Comparison of ENCODE assay signal across 32 cellular contexts in genomic region chr6:105568121-105568520, GRCh38.
"Had no signal": no experiment of that assay in that cellular context is flagged by ENCODE, and none has a peak within 500 bp of the region (broad histone marks: within the 10 kb centered on the region; RNA-seq: fewer than 3 reads in every experiment).

No MANE protein-coding gene starts in this region.

- H3K27ac ChIP-seq: adrenal gland, ascending aorta, brain microvascular endothelial cell, epithelial cell of prostate, esophagus squamous epithelium had no signal

- H3K27me3 ChIP-seq: ascending aorta, brain microvascular endothelial cell, esophagus squamous epithelium had no signal

- H3K27me3 Mint-ChIP-seq: central memory CD8-positive, alpha-beta T cell; effector memory CD8-positive, alpha-beta T cell had no signal

- H3K4me1 Mint-ChIP-seq: activated CD4-positive, alpha-beta T cell treated with anti-CD3 and anti-CD28 coated beads, Interleukin-2, amount 10 ng/mL, durations not matched to agents 7 days and 5 days; activated naive CD4-positive, alpha-beta T cell treated with anti-CD3 and anti-CD28 coated beads, Interleukin-2, amount 50 U/mL, for 24 hours; activated naive CD8-positive, alpha-beta T cell treated with anti-CD3 and anti-CD28 coated beads, Interleukin-2, amount 50 U/mL, for 24 hours; central memory CD8-positive, alpha-beta T cell had no signal

- H3K4me3 Mint-ChIP-seq: activated CD4-positive, alpha-beta memory T cell treated with anti-CD3 and anti-CD28 coated beads, Interleukin-2, amount 10 ng/mL, durations not matched to agents 7 days and 5 days; activated CD4-positive, alpha-beta T cell treated with anti-CD3 and anti-CD28 coated beads, Interleukin-2, amount 10 ng/mL, durations not matched to agents 7 days and 5 days; activated naive CD4-positive, alpha-beta T cell treated with anti-CD3 and anti-CD28 coated beads for 36 hours; activated naive CD4-positive, alpha-beta T cell treated with anti-CD3 and anti-CD28 coated beads, Interleukin-2, amount 50 U/mL, for 24 hours; activated naive CD8-positive, alpha-beta T cell treated with anti-CD3 and anti-CD28 coated beads for 36 hours; activated naive CD8-positive, alpha-beta T cell treated with anti-CD3 and anti-CD28 coated beads, Interleukin-2, amount 50 U/mL, for 24 hours; activated T-cell treated with anti-CD3 and anti-CD28 coated beads, Interleukin-2, amount 50 U/mL, for 24 hours; activated T-cell treated with anti-CD3 and anti-CD28 coated beads, Interleukin-2, amount 50 U/mL, for 72 hours; central memory CD8-positive, alpha-beta T cell; effector memory CD8-positive, alpha-beta T cell; WTC11 had no signal

- FAIRE-seq: bronchial epithelial cell, colon, endometrium, endothelial cell of umbilical vein, frontal cortex had no signal

- H3K9me3 Mint-ChIP-seq: activated naive CD4-positive, alpha-beta T cell treated with anti-CD3 and anti-CD28 coated beads for 36 hours; activated naive CD4-positive, alpha-beta T cell treated with anti-CD3 and anti-CD28 coated beads, Interleukin-2, amount 50 U/mL, for 24 hours; activated naive CD8-positive, alpha-beta T cell treated with anti-CD3 and anti-CD28 coated beads for 36 hours; activated T-cell treated with anti-CD3 and anti-CD28 coated beads, Interleukin-2, amount 50 U/mL, for 24 hours; activated T-cell treated with anti-CD3 and anti-CD28 coated beads, Interleukin-2, amount 50 U/mL, for 72 hours; central memory CD8-positive, alpha-beta T cell; effector memory CD8-positive, alpha-beta T cell had no signal

- H3K9me3 ChIP-seq: adrenal gland, ascending aorta, esophagus squamous epithelium had no signal

- H3K4me3 ChIP-seq: adrenal gland, ascending aorta, esophagus squamous epithelium had no signal

- H3K36me3 Mint-ChIP-seq: activated naive CD4-positive, alpha-beta T cell treated with anti-CD3 and anti-CD28 coated beads, Interleukin-2, amount 50 U/mL, for 24 hours; activated naive CD8-positive, alpha-beta T cell treated with anti-CD3 and anti-CD28 coated beads for 36 hours had no signal

- H3K4me1 ChIP-seq: ascending aorta, esophagus squamous epithelium had no signal

- H3K36me3 ChIP-seq: adrenal gland, ascending aorta, brain microvascular endothelial cell, esophagus squamous epithelium had no signal

- DNase-seq: activated CD4-positive, alpha-beta memory T cell treated with anti-CD3 and anti-CD28 coated beads, Interleukin-2, amount 10 ng/mL, durations not matched to agents 7 days and 5 days; activated CD4-positive, alpha-beta T cell treated with anti-CD3 and anti-CD28 coated beads for 1 hour; activated CD4-positive, alpha-beta T cell treated with anti-CD3 and anti-CD28 coated beads for 4 hours; activated CD4-positive, alpha-beta T cell treated with anti-CD3 and anti-CD28 coated beads, Interleukin-2, amount 10 ng/mL, durations not matched to agents 7 days and 5 days; activated CD4-positive, alpha-beta T cell treated with anti-CD3 and anti-CD28 coated beads, Interleukin-2, amount 50 U/mL, for 4 hours; activated CD8-positive, alpha-beta memory T cell treated with anti-CD3 and anti-CD28 coated beads, Interleukin-2, amount 50 U/mL, for 48 hours; activated naive CD4-positive, alpha-beta T cell treated with anti-CD3 and anti-CD28 coated beads for 36 hours; activated naive CD8-positive, alpha-beta T cell treated with anti-CD3 and anti-CD28 coated beads for 36 hours; activated naive CD8-positive, alpha-beta T cell treated with anti-CD3 and anti-CD28 coated beads, Interleukin-2, amount 50 U/mL, for 24 hours; activated T-cell treated with anti-CD3 and anti-CD28 coated beads for 4 hours; activated T-cell treated with anti-CD3 and anti-CD28 coated beads, Interleukin-2, amount 50 U/mL, for 24 hours; activated T-cell treated with anti-CD3 and anti-CD28 coated beads, Interleukin-2, amount 50 U/mL, for 72 hours; adrenal gland; brain microvascular endothelial cell; cortex of kidney; dermis blood vessel endothelial cell; effector CD4-positive, alpha-beta T cell; effector memory CD8-positive, alpha-beta T cell; esophagus squamous epithelium; foreskin fibroblast; head of caudate nucleus; T-helper 2 cell had no signal

- H3K27ac Mint-ChIP-seq: activated CD4-positive, alpha-beta memory T cell treated with anti-CD3 and anti-CD28 coated beads, Interleukin-2, amount 10 ng/mL, durations not matched to agents 7 days and 5 days; activated CD4-positive, alpha-beta T cell treated with anti-CD3 and anti-CD28 coated beads, Interleukin-2, amount 10 ng/mL, durations not matched to agents 7 days and 5 days; activated naive CD4-positive, alpha-beta T cell treated with anti-CD3 and anti-CD28 coated beads for 36 hours; activated naive CD4-positive, alpha-beta T cell treated with anti-CD3 and anti-CD28 coated beads, Interleukin-2, amount 50 U/mL, for 24 hours; activated naive CD8-positive, alpha-beta T cell treated with anti-CD3 and anti-CD28 coated beads for 36 hours; activated naive CD8-positive, alpha-beta T cell treated with anti-CD3 and anti-CD28 coated beads, Interleukin-2, amount 50 U/mL, for 24 hours; activated T-cell treated with anti-CD3 and anti-CD28 coated beads, Interleukin-2, amount 50 U/mL, for 24 hours; activated T-cell treated with anti-CD3 and anti-CD28 coated beads, Interleukin-2, amount 50 U/mL, for 72 hours; effector memory CD8-positive, alpha-beta T cell; WTC11 had no signal
